ENCODE assay signal across 19 cellular contexts in genomic region chr22:33659423-33659822, GRCh38.
A peak's percentile ranks its signal among the peaks of the same experiment; 100 is the strongest.
DNase-seq lines count a peak whose midpoint lies in the region; ATAC-seq and TF ChIP-seq lines count a peak whose summit lies in the region.
"Had no signal": no experiment of that assay in that cellular context is flagged by ENCODE, and none has a peak within 500 bp of the region (broad histone marks: within the 10 kb centered on the region; RNA-seq: fewer than 3 reads in every experiment).

No MANE protein-coding gene starts in this region.

- H3K36me3 ChIP-seq in muscle layer of colon (ENCODE audit: insufficient read depth, low read length) (no peaks in the 10 kb centered on the region), WERI-Rb-1 (no peaks in the 10 kb centered on the region)
- H3K36me3 ChIP-seq: adrenal gland had no signal

- no peaks in the 10 kb centered on the region for H3K4me1 Mint-ChIP-seq in stimulated activated effector memory CD8-positive, alpha-beta T cell treated with anti-CD3 and anti-CD28 coated beads, Interleukin-12 subunit alpha, Interleukin-12 subunit beta, amount 100 ng/mL, for 72 hours
- peaks cover 3% of the 10 kb centered on the region for H3K4me1 Mint-ChIP-seq in glutamatergic neuron (ENCODE audit: low read depth, unreplicated experiment)
- H3K4me1 Mint-ChIP-seq: activated T-helper 17 cell treated with anti-CD3 and anti-CD28 coated beads, Interleukin-2, amount 50 U/mL, for 72 hours had no signal

- H3K4me3 Mint-ChIP-seq in stimulated activated effector memory CD8-positive, alpha-beta T cell treated with anti-CD3 and anti-CD28 coated beads, Interleukin-12 subunit alpha, Interleukin-12 subunit beta, amount 100 ng/mL, for 72 hours: no peak overlapping the region
- H3K4me3 Mint-ChIP-seq in glutamatergic neuron (ENCODE audit: unreplicated experiment): no peak overlapping the region
- H3K4me3 Mint-ChIP-seq: activated T-helper 17 cell treated with anti-CD3 and anti-CD28 coated beads, Interleukin-2, amount 50 U/mL, for 72 hours had no signal

- H3K9me3 Mint-ChIP-seq in stimulated activated effector memory CD8-positive, alpha-beta T cell treated with anti-CD3 and anti-CD28 coated beads, Interleukin-12 subunit alpha, Interleukin-12 subunit beta, amount 100 ng/mL, for 72 hours: peaks cover 9% of the 10 kb centered on the region
- H3K9me3 Mint-ChIP-seq in glutamatergic neuron (ENCODE audit: unreplicated experiment): no peaks in the 10 kb centered on the region

- no peak overlapping the region for H3K27ac Mint-ChIP-seq in stimulated activated effector memory CD8-positive, alpha-beta T cell treated with anti-CD3 and anti-CD28 coated beads, Interleukin-12 subunit alpha, Interleukin-12 subunit beta, amount 100 ng/mL, for 72 hours
- H3K27ac Mint-ChIP-seq in glutamatergic neuron (ENCODE audit: unreplicated experiment): no peak overlapping the region
- H3K27ac Mint-ChIP-seq: activated T-helper 17 cell treated with anti-CD3 and anti-CD28 coated beads, Interleukin-2, amount 50 U/mL, for 72 hours had no signal

- no peak overlapping the region for H3K9ac ChIP-seq in muscle layer of colon (ENCODE audit: low read length)

- ATAC-seq in stimulated activated effector memory CD8-positive, alpha-beta T cell treated with anti-CD3 and anti-CD28 coated beads, Interleukin-12 subunit alpha, Interleukin-12 subunit beta, amount 100 ng/mL, for 72 hours: no peak
- ATAC-seq: activated T-helper 17 cell treated with anti-CD3 and anti-CD28 coated beads, Interleukin-2, amount 50 U/mL, for 72 hours had no signal

- H3K27me3 ChIP-seq in muscle layer of colon (ENCODE audit: control insufficient read depth in 1 of 2, insufficient read depth in 2 of 2, low read length in 2 of 2): no peaks in the 10 kb centered on the region
- no peaks in the 10 kb centered on the region for H3K27me3 ChIP-seq in WERI-Rb-1 (ENCODE audit: insufficient read depth, low read depth, severe bottlenecking)
- H3K27me3 ChIP-seq: adrenal gland had no signal

- H3K9me3 ChIP-seq in muscle layer of colon (ENCODE audit: low read length) (no peaks in the 10 kb centered on the region), WERI-Rb-1 (ENCODE audit: severe bottlenecking) (no peaks in the 10 kb centered on the region)
- H3K9me3 ChIP-seq: adrenal gland, Caco-2 had no signal

- DNase-seq in EH (ENCODE audit: low read depth) (peak; percentile 68), fibroblast of mammary gland (ENCODE audit: low read depth) (peak; percentile 78), stromal cell of bone marrow (ENCODE audit: low read depth) (peak; percentile 93), WERI-Rb-1 (no peak), NCI-H226 (no peak), glutamatergic neuron (no peak)
- no peak for DNase-seq in stimulated activated effector memory CD8-positive, alpha-beta T cell treated with anti-CD3 and anti-CD28 coated beads, Interleukin-12 subunit alpha, Interleukin-12 subunit beta, amount 100 ng/mL, for 72 hours (ENCODE audit: low spot score in 2 of 2)
- DNase-seq: activated CD8-positive, alpha-beta memory T cell treated with anti-CD3 and anti-CD28 coated beads for 24 hours; Caco-2; GDM1; hippocampal formation; kidney glomerular epithelial cell; MM.1S; NCI-H1930; NCI-H774; stimulated activated CD4-positive, alpha-beta T cell treated with anti-CD3 and anti-CD28 coated beads, Interleukin-2, amount 100 ng/mL, for 48 hours had no signal

- H3K36me3 Mint-ChIP-seq in stimulated activated effector memory CD8-positive, alpha-beta T cell treated with anti-CD3 and anti-CD28 coated beads, Interleukin-12 subunit alpha, Interleukin-12 subunit beta, amount 100 ng/mL, for 72 hours: no peaks in the 10 kb centered on the region
- peaks cover 10% of the 10 kb centered on the region for H3K36me3 Mint-ChIP-seq in glutamatergic neuron (ENCODE audit: unreplicated experiment)

- H3K27ac ChIP-seq in muscle layer of colon (ENCODE audit: low read depth, low read length) (peak overlapping the region; percentile 38), WERI-Rb-1 (no peak overlapping the region)

- TF ChIP-seq CTCF in fibroblast of mammary gland (conservative IDR thresholded peaks at IDR 0.05; ENCODE audit: control insufficient read depth, insufficient read depth, low read depth, low read length): no peak
- TF ChIP-seq CTCF in WERI-Rb-1 (IDR thresholded peaks at IDR 0.05; ENCODE audit: low read depth, low read length): no peak
- TF ChIP-seq CTCF in glutamatergic neuron (IDR thresholded peaks at IDR 0.05; ENCODE audit: partially characterized antibody, unreplicated experiment): no peak

- H3K4me1 ChIP-seq in muscle layer of colon (ENCODE audit: insufficient read depth, low read length): peaks cover 37% of the 10 kb centered on the region
- H3K4me1 ChIP-seq: Caco-2 had no signal

- H3K27me3 Mint-ChIP-seq in glutamatergic neuron (ENCODE audit: unreplicated experiment): peaks cover 4% of the 10 kb centered on the region
- H3K27me3 Mint-ChIP-seq: activated T-helper 17 cell treated with anti-CD3 and anti-CD28 coated beads, Interleukin-2, amount 50 U/mL, for 72 hours had no signal

- no peak overlapping the region for H3K4me3 ChIP-seq in fibroblast of mammary gland (ENCODE audit: control insufficient read depth, low read depth, low read length)
- H3K4me3 ChIP-seq in muscle layer of colon (ENCODE audit: low read depth in 1 of 2, low read length in 2 of 2): no peak overlapping the region
- H3K4me3 ChIP-seq in WERI-Rb-1 (ENCODE audit: low read depth, low read length): no peak overlapping the region
- H3K4me3 ChIP-seq: adrenal gland had no signal

Comparison
In these comparisons a context has a peak if more than half of its experiments do, and no peak if none do; other contexts are left out.
1. DNase-seq: peak in EH (single experiment), fibroblast of mammary gland (single experiment) and stromal cell of bone marrow (single experiment); none in WERI-Rb-1 (single experiment), stimulated activated effector memory CD8-positive, alpha-beta T cell treated with anti-CD3 and anti-CD28 coated beads, Interleukin-12 subunit alpha, Interleukin-12 subunit beta, amount 100 ng/mL, for 72 hours (0 of 2), NCI-H226 (single experiment) and glutamatergic neuron (single experiment).